1 cellular context compared by ENCODE assay signal in genomic region chr11:69644071-69644961, GRCh38.
TF ChIP-seq lines count a peak whose summit lies in the region.

No MANE protein-coding gene starts in this region.

TF ChIP-seq in HepG2, 621 proteins besides CTCF, POLR2A, EP300 and RAD21 (continued from another document and continues in another):
- no peak for TF ChIP-seq ZSCAN5A (CRISPR knock-in tag; IDR thresholded peaks at IDR 0.05; ENCODE audit: borderline replicate concordance)
- 0 out of 2 replicates have a peak, but pooled peaks have one; percentile 45 for TF ChIP-seq ZSCAN31 (CRISPR knock-in tag; IDR thresholded peaks at IDR 0.05; ENCODE audit: low read depth)
- TF ChIP-seq TBX3 (IDR thresholded peaks at IDR 0.05; ENCODE audit: borderline replicate concordance), result peak; percentile 10; the same call in 1 of the 2 replicates
- TF ChIP-seq AGO1 (IDR thresholded peaks at IDR 0.05; ENCODE audit: low read depth, low read length, poor library complexity, severe bottlenecking), result peak; percentile 44
- 0 out of 2 replicates have a peak, but pooled peaks have one; percentile 29 for TF ChIP-seq ZNF335 (CRISPR knock-in tag; IDR thresholded peaks at IDR 0.05)
- peak; percentile 73 for TF ChIP-seq GABPB1 (CRISPR knock-in tag; IDR thresholded peaks at IDR 0.05)
- TF ChIP-seq ZNF609 (CRISPR knock-in tag; IDR thresholded peaks at IDR 0.05; ENCODE audit: borderline replicate concordance), result peak; percentile 44; the same call in 1 of the 2 replicates
- peak; percentile 83 for TF ChIP-seq ZBTB37 (CRISPR knock-in tag; IDR thresholded peaks at IDR 0.05)
- peak; percentile 98 for TF ChIP-seq ZNF687 (CRISPR knock-in tag; IDR thresholded peaks at IDR 0.05)
- TF ChIP-seq ZBTB26 (CRISPR knock-in tag; IDR thresholded peaks at IDR 0.05; ENCODE audit: borderline replicate concordance), result peak; percentile 57; the same call in 1 of the 2 replicates
- no peak for TF ChIP-seq ZFP82 (CRISPR knock-in tag; IDR thresholded peaks at IDR 0.05; ENCODE audit: borderline replicate concordance)
- TF ChIP-seq PHF8 (CRISPR knock-in tag; IDR thresholded peaks at IDR 0.05), result no peak
- no peak for TF ChIP-seq HNF1A (IDR thresholded peaks at IDR 0.05; ENCODE audit: low read depth)
- 0 out of 2 replicates have a peak, but pooled peaks have one; percentile 53 for TF ChIP-seq HNF1A (CRISPR knock-in tag; IDR thresholded peaks at IDR 0.05; ENCODE audit: borderline replicate concordance)
- TF ChIP-seq ZFP36L1 (CRISPR knock-in tag; IDR thresholded peaks at IDR 0.05), result 0 out of 2 replicates have a peak, but pooled peaks have one; percentile 65
- peak; percentile 88; the same call in 1 of the 2 replicates for TF ChIP-seq ZNF816 (CRISPR knock-in tag; IDR thresholded peaks at IDR 0.05; ENCODE audit: borderline replicate concordance)
- TF ChIP-seq FOXP1 (IDR thresholded peaks at IDR 0.05), result no peak
- no peak for TF ChIP-seq FOXP1 (CRISPR knock-in tag; IDR thresholded peaks at IDR 0.05)
- 0 out of 2 replicates have a peak, but pooled peaks have one; percentile 75 for TF ChIP-seq TFE3 (CRISPR knock-in tag; IDR thresholded peaks at IDR 0.05)
- TF ChIP-seq SNAI1 (CRISPR knock-in tag; IDR thresholded peaks at IDR 0.05; ENCODE audit: borderline replicate concordance), result no peak; the same call in 1 of the 2 replicates
- peak; percentile 54; the same call in 1 of the 2 replicates for TF ChIP-seq ZBTB38 (CRISPR knock-in tag; IDR thresholded peaks at IDR 0.05)
- TF ChIP-seq ZC3H4 (CRISPR knock-in tag; IDR thresholded peaks at IDR 0.05; ENCODE audit: borderline replicate concordance), result no peak
- TF ChIP-seq FOSL2 (CRISPR knock-in tag; IDR thresholded peaks at IDR 0.05), result peak; percentile 21; the same call in 1 of the 2 replicates
- TF ChIP-seq ZXDC (CRISPR knock-in tag; IDR thresholded peaks at IDR 0.05), result no peak
- peak; percentile 79; the same call in 1 of the 2 replicates for TF ChIP-seq NFATC3 (CRISPR knock-in tag; IDR thresholded peaks at IDR 0.05)
- peak; percentile 68 for TF ChIP-seq SKI (IDR thresholded peaks at IDR 0.05; ENCODE audit: partially characterized antibody)
- TF ChIP-seq KDM3A (CRISPR knock-in tag; IDR thresholded peaks at IDR 0.05; ENCODE audit: low read depth), result peak; percentile 82
- TF ChIP-seq IKZF5 (CRISPR knock-in tag; IDR thresholded peaks at IDR 0.05), result peak; percentile 62; the same call in 1 of the 2 replicates
